Comparison of ENCODE assay signal across 8 cellular contexts in genomic region chr18:45887585-45887984, GRCh38.
"Had no signal": no experiment of that assay in that cellular context is flagged by ENCODE, and none has a peak within 500 bp of the region (broad histone marks: within the 10 kb centered on the region; RNA-seq: fewer than 3 reads in every experiment).

No MANE protein-coding gene starts in this region.

- H2AFZ ChIP-seq: GM23248 had no signal

- H3K27ac Mint-ChIP-seq: HFFc6 had no signal

- H3K4me3 ChIP-seq: GM23248, HAP-1 had no signal

- H3K9ac ChIP-seq: GM23248 had no signal

- H3K4me3 Mint-ChIP-seq: HFFc6 had no signal

- DNase-seq: GM23248, GOT3, H7, HFFc6 had no signal

- H3K27ac ChIP-seq: GM23248, HL-60 had no signal

- ATAC-seq: HCT116, HepG2 had no signal

- H3K9me3 ChIP-seq: HAP-1 had no signal

- H3K36me3 ChIP-seq: HAP-1 had no signal

- H3K9me3 Mint-ChIP-seq: HFFc6 had no signal
